ENCODE assay signal across 13 cellular contexts in genomic region chr2:136112949-136113766, GRCh38. TPM values are rescaled to one million over a fixed set of nuclear protein-coding genes. Genes with fewer than 3 reads are reported as not detected.
DNase-seq lines count a peak whose midpoint lies in the region; ATAC-seq, FAIRE-seq and TF ChIP-seq lines count a peak whose summit lies in the region.
"Had no signal": no experiment of that assay in that cellular context is flagged by ENCODE, and none has a peak within 500 bp of the region (broad histone marks: within the 10 kb centered on the region; RNA-seq: fewer than 3 reads in every experiment).

No MANE protein-coding gene starts in this region.

- FAIRE-seq in GM19239 (lab: Jason Lieb, UNC), result peak; percentile 65

- no peaks in the 10 kb centered on the region for H3K27me3 ChIP-seq in BLaER1

- H3K36me3 ChIP-seq in BLaER1, result peaks cover 34% of the 10 kb centered on the region

- no peaks in the 10 kb centered on the region for H3K9me3 Mint-ChIP-seq in endothelial cell (ENCODE audit: unreplicated experiment)
- H3K9me3 Mint-ChIP-seq: activated naive CD4-positive, alpha-beta T cell treated with anti-CD3 and anti-CD28 coated beads for 36 hours had no signal

- DNase-seq in GM19239 (ENCODE audit: insufficient read length, low spot score), result no peak
- DNase-seq in endothelial cell (ENCODE audit: low spot score), result no peak
- DNase-seq in stimulated activated CD4-positive, alpha-beta T cell treated with anti-CD3 and anti-CD28 coated beads, Interleukin-12 subunit alpha, Interleukin-12 subunit beta, amount 100 ng/mL, for 4 hours, result no peak
- DNase-seq in ACHN, result no peak
- DNase-seq in RWPE1 (ENCODE audit: low spot score), result no peak
- no peak for DNase-seq in HEK293T (ENCODE audit: extremely low spot score)
- DNase-seq: activated CD4-positive, alpha-beta T cell treated with anti-CD3 and anti-CD28 coated beads, Interleukin-2, amount 50 U/mL, for 4 hours; activated naive CD4-positive, alpha-beta T cell treated with anti-CD3 and anti-CD28 coated beads for 36 hours; NCI-H524; stimulated activated CD4-positive, alpha-beta T cell treated with anti-CD3 and anti-CD28 coated beads, Interleukin-4, amount 100 ng/mL, for 4 hours had no signal

- no peak overlapping the region for H3K27ac Mint-ChIP-seq in endothelial cell (ENCODE audit: unreplicated experiment)
- H3K27ac Mint-ChIP-seq: activated naive CD4-positive, alpha-beta T cell treated with anti-CD3 and anti-CD28 coated beads for 36 hours had no signal

- peak overlapping the region; percentile 96; the same call in 1 of the 2 replicates for H3K4me3 ChIP-seq in BLaER1
- H3K4me3 ChIP-seq: coronary artery had no signal

- peaks cover 27% of the 10 kb centered on the region for H3K4me1 Mint-ChIP-seq in endothelial cell (ENCODE audit: unreplicated experiment)

- H3K4me3 Mint-ChIP-seq in endothelial cell (ENCODE audit: unreplicated experiment), result peak overlapping the region; percentile 95
- H3K4me3 Mint-ChIP-seq: activated naive CD4-positive, alpha-beta T cell treated with anti-CD3 and anti-CD28 coated beads for 36 hours had no signal

- no peak for ATAC-seq in SK-N-SH treated with all-trans-retinoic acid at 6 μM for 48 hours

- H3K36me3 Mint-ChIP-seq in endothelial cell (ENCODE audit: low read depth, unreplicated experiment), result peaks cover 30% of the 10 kb centered on the region

- CTCF ChIA-PET in RWPE1 (lab: Yijun Ruan, JAX) (no interaction called here), HEK293T (lab: Yijun Ruan, JAX) (no interaction called here)

- H3K27ac ChIP-seq in BLaER1, result no peak overlapping the region
- H3K27ac ChIP-seq in RWPE1, result no peak overlapping the region
- H3K27ac ChIP-seq: coronary artery had no signal

- no peaks in the 10 kb centered on the region for H3K9me3 ChIP-seq in BLaER1

- H3K9ac ChIP-seq in BLaER1, result no peak overlapping the region

- H3K27me3 Mint-ChIP-seq in endothelial cell (ENCODE audit: unreplicated experiment), result peaks cover 8% of the 10 kb centered on the region

- H3K4me1 ChIP-seq in BLaER1, result peaks cover 45% of the 10 kb centered on the region

- H3K4me2 ChIP-seq in BLaER1, result peak overlapping the region; percentile 99

- TF ChIP-seq CTCF in endothelial cell (IDR thresholded peaks at IDR 0.05; ENCODE audit: unreplicated experiment), result no peak
- no peak for TF ChIP-seq CTCF in RWPE1 (conservative IDR thresholded peaks at IDR 0.05; ENCODE audit: low read depth)

- in situ Hi-C loops in ACHN (cut with HindIII; ENCODE audit: low pct_ligation_motif_present, low pct_unique_long_range_greater_than_20kb, low sequenced_read_pairs), result no loop called here

- POLR2A ChIA-PET in RWPE1 (lab: Yijun Ruan, JAX; ENCODE audit: low non-redundant PET) (no interaction called here), HEK293T (lab: Yijun Ruan, JAX) (no interaction called here)

- peaks cover 61% of the 10 kb centered on the region for H4K20me1 ChIP-seq in BLaER1

TF ChIP-seq in SK-N-SH treated with all-trans-retinoic acid at 6 μM for 48 hours, 23 proteins besides CTCF, POLR2A, EP300 and RAD21 (continues in another document):
- TF ChIP-seq CSDC2 (CRISPR knock-in tag; IDR thresholded peaks at IDR 0.05), result no peak
- no peak for TF ChIP-seq TOX (CRISPR knock-in tag; IDR thresholded peaks at IDR 0.05; ENCODE audit: borderline replicate concordance)
- TF ChIP-seq CREB5 (CRISPR knock-in tag; IDR thresholded peaks at IDR 0.05; ENCODE audit: low read depth), result peak; percentile 78
- TF ChIP-seq BACH2 (CRISPR knock-in tag; IDR thresholded peaks at IDR 0.05; ENCODE audit: borderline replicate concordance), result 0 out of 2 replicates have a peak, but pooled peaks have one; percentile 37
- TF ChIP-seq, protein P1, sequence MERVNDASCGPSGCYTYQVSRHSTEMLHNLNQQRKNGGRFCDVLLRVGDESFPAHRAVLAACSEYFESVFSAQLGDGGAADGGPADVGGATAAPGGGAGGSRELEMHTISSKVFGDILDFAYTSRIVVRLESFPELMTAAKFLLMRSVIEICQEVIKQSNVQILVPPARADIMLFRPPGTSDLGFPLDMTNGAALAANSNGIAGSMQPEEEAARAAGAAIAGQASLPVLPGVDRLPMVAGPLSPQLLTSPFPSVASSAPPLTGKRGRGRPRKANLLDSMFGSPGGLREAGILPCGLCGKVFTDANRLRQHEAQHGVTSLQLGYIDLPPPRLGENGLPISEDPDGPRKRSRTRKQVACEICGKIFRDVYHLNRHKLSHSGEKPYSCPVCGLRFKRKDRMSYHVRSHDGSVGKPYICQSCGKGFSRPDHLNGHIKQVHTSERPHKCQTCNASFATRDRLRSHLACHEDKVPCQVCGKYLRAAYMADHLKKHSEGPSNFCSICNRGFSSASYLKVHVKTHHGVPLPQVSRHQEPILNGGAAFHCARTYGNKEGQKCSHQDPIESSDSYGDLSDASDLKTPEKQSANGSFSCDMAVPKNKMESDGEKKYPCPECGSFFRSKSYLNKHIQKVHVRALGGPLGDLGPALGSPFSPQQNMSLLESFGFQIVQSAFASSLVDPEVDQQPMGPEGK (CRISPR knock-in tag; IDR thresholded peaks at IDR 0.05; ENCODE audit: borderline replicate concordance), result no peak
- peak; percentile 67; the same call in 1 of the 2 replicates for TF ChIP-seq SNAI2 (CRISPR knock-in tag; IDR thresholded peaks at IDR 0.05)
- TF ChIP-seq ZFP3 (CRISPR knock-in tag; IDR thresholded peaks at IDR 0.05), result no peak

TF ChIP-seq in HEK293T, 16 proteins besides CTCF, POLR2A, EP300 and RAD21:
- no peak for TF ChIP-seq BHLHE40 (IDR thresholded peaks at IDR 0.05; ENCODE audit: borderline replicate concordance)
- TF ChIP-seq LEF1 (IDR thresholded peaks at IDR 0.05; ENCODE audit: borderline replicate concordance), result no peak
- no peak for TF ChIP-seq PKNOX1 (IDR thresholded peaks at IDR 0.05)
- no peak for TF ChIP-seq FOXM1 (IDR thresholded peaks at IDR 0.05; ENCODE audit: borderline replicate concordance)
- no peak for TF ChIP-seq FOXK2 (IDR thresholded peaks at IDR 0.05)
- TF ChIP-seq TARDBP (IDR thresholded peaks at IDR 0.05), result no peak
- TF ChIP-seq ELF4 (IDR thresholded peaks at IDR 0.05), result no peak
- no peak for TF ChIP-seq CTBP1 (IDR thresholded peaks at IDR 0.05; ENCODE audit: borderline replicate concordance)

RNA-seq across cellular contexts. Expression of gene CXCR4, which starts 4.8 kb away (rescaled TPM):
- 255 TPM for total RNA-seq in endothelial cell (ENCODE audit: unreplicated experiment)
